In the genomic region with DNA sequence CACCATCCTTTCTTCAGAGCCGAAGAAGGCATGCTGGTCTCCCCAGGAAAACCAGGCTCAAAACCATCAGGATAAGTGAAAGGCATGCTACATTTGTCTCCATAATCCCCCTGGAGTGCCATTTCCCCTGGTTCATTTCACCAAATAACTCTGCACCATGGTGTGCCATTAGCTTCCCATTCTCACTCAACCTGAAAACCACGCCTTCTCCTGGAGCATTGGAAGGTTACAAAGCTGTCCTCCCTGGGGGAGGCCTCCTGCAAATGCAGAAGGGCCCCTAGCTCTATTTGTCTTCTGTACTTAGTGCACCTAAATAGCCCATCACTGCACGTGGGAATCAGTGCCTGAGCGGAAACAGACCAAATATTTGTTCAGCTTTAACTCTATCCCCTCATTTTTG, we compare ENCODE assay signal across 2 cellular contexts.
TF ChIP-seq lines count a peak whose summit lies in the region.

No MANE protein-coding gene starts in this region.

TF ChIP-seq in HepG2, 621 proteins besides CTCF, POLR2A, EP300 and RAD21 (continues in another document):
- TF ChIP-seq ZNF609 (CRISPR knock-in tag; IDR thresholded peaks at IDR 0.05; ENCODE audit: borderline replicate concordance) (peak; percentile 50; the same call in 1 of the 2 replicates), HHEX (CRISPR knock-in tag; IDR thresholded peaks at IDR 0.05) (peak; percentile 64), ZNF569 (CRISPR knock-in tag; IDR thresholded peaks at IDR 0.05; ENCODE audit: borderline replicate concordance) (no peak), ZNF652 (CRISPR knock-in tag; IDR thresholded peaks at IDR 0.05; ENCODE audit: borderline replicate concordance, low read depth) (0 out of 2 replicates have a peak, but pooled peaks have one; percentile 23), FOXA3 (CRISPR knock-in tag; IDR thresholded peaks at IDR 0.05) (peak; percentile 44; the same call in 1 of the 2 replicates), ATF3 (CRISPR knock-in tag; IDR thresholded peaks at IDR 0.05) (no peak), ETV5 (CRISPR knock-in tag; IDR thresholded peaks at IDR 0.05; ENCODE audit: borderline replicate concordance) (peak; percentile 35; the same call in 1 of the 2 replicates), BCL6 (CRISPR knock-in tag; IDR thresholded peaks at IDR 0.05) (peak; percentile 78), GFI1 (CRISPR knock-in tag; IDR thresholded peaks at IDR 0.05; ENCODE audit: borderline replicate concordance) (peak; percentile 90), ZMYM4 (CRISPR knock-in tag; IDR thresholded peaks at IDR 0.05) (0 out of 2 replicates have a peak, but pooled peaks have one; percentile 20)
- TF ChIP-seq, protein P1, sequence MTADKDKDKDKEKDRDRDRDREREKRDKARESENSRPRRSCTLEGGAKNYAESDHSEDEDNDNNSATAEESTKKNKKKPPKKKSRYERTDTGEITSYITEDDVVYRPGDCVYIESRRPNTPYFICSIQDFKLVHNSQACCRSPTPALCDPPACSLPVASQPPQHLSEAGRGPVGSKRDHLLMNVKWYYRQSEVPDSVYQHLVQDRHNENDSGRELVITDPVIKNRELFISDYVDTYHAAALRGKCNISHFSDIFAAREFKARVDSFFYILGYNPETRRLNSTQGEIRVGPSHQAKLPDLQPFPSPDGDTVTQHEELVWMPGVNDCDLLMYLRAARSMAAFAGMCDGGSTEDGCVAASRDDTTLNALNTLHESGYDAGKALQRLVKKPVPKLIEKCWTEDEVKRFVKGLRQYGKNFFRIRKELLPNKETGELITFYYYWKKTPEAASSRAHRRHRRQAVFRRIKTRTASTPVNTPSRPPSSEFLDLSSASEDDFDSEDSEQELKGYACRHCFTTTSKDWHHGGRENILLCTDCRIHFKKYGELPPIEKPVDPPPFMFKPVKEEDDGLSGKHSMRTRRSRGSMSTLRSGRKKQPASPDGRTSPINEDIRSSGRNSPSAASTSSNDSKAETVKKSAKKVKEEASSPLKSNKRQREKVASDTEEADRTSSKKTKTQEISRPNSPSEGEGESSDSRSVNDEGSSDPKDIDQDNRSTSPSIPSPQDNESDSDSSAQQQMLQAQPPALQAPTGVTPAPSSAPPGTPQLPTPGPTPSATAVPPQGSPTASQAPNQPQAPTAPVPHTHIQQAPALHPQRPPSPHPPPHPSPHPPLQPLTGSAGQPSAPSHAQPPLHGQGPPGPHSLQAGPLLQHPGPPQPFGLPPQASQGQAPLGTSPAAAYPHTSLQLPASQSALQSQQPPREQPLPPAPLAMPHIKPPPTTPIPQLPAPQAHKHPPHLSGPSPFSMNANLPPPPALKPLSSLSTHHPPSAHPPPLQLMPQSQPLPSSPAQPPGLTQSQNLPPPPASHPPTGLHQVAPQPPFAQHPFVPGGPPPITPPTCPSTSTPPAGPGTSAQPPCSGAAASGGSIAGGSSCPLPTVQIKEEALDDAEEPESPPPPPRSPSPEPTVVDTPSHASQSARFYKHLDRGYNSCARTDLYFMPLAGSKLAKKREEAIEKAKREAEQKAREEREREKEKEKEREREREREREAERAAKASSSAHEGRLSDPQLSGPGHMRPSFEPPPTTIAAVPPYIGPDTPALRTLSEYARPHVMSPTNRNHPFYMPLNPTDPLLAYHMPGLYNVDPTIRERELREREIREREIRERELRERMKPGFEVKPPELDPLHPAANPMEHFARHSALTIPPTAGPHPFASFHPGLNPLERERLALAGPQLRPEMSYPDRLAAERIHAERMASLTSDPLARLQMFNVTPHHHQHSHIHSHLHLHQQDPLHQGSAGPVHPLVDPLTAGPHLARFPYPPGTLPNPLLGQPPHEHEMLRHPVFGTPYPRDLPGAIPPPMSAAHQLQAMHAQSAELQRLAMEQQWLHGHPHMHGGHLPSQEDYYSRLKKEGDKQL (CRISPR knock-in tag; IDR thresholded peaks at IDR 0.05; ENCODE audit: low read depth), result peak; percentile 60
- TF ChIP-seq, protein P2, sequence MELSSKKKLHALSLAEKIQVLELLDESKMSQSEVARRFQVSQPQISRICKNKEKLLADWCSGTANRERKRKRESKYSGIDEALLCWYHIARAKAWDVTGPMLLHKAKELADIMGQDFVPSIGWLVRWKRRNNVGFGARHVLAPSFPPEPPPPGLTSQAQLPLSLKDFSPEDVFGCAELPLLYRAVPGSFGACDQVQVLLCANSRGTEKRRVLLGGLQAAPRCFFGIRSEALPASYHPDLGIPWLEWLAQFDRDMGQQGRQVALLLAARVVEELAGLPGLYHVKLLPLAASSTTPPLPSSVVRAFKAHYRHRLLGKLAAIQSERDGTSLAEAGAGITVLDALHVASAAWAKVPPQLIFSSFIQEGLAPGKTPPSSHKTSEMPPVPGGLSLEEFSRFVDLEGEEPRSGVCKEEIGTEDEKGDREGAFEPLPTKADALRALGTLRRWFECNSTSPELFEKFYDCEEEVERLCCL (CRISPR knock-in tag; IDR thresholded peaks at IDR 0.05; ENCODE audit: borderline replicate concordance), result no peak

TF ChIP-seq in WTC11, 78 proteins besides CTCF, POLR2A, EP300 and RAD21 (continued from another document):
- TF ChIP-seq FOXP4 (CRISPR knock-in tag; IDR thresholded peaks at IDR 0.05) (no peak), ETV6 (CRISPR knock-in tag; IDR thresholded peaks at IDR 0.05) (no peak), KAT7 (CRISPR knock-in tag; IDR thresholded peaks at IDR 0.05; ENCODE audit: borderline replicate concordance) (no peak), ZSCAN18 (CRISPR knock-in tag; IDR thresholded peaks at IDR 0.05) (no peak), PREB (CRISPR knock-in tag; IDR thresholded peaks at IDR 0.05; ENCODE audit: borderline replicate concordance) (no peak), MXD4 (CRISPR knock-in tag; IDR thresholded peaks at IDR 0.05; ENCODE audit: borderline replicate concordance) (no peak), ZNF121 (CRISPR knock-in tag; IDR thresholded peaks at IDR 0.05) (no peak)
- TF ChIP-seq, protein P3, sequence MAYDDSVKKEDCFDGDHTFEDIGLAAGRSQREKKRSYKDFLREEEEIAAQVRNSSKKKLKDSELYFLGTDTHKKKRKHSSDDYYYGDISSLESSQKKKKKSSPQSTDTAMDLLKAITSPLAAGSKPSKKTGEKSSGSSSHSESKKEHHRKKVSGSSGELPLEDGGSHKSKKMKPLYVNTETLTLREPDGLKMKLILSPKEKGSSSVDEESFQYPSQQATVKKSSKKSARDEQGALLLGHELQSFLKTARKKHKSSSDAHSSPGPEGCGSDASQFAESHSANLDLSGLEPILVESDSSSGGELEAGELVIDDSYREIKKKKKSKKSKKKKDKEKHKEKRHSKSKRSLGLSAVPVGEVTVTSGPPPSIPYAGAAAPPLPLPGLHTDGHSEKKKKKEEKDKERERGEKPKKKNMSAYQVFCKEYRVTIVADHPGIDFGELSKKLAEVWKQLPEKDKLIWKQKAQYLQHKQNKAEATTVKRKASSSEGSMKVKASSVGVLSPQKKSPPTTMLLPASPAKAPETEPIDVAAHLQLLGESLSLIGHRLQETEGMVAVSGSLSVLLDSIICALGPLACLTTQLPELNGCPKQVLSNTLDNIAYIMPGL (CRISPR knock-in tag; IDR thresholded peaks at IDR 0.05), result no peak
- TF ChIP-seq, protein P4, sequence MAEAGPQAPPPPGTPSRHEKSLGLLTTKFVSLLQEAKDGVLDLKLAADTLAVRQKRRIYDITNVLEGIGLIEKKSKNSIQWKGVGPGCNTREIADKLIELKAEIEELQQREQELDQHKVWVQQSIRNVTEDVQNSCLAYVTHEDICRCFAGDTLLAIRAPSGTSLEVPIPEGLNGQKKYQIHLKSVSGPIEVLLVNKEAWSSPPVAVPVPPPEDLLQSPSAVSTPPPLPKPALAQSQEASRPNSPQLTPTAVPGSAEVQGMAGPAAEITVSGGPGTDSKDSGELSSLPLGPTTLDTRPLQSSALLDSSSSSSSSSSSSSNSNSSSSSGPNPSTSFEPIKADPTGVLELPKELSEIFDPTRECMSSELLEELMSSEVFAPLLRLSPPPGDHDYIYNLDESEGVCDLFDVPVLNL (CRISPR knock-in tag; IDR thresholded peaks at IDR 0.05; ENCODE audit: borderline replicate concordance, low read depth), result no peak
